Comparison of ENCODE assay signal across 7 cellular contexts in the genomic region with DNA sequence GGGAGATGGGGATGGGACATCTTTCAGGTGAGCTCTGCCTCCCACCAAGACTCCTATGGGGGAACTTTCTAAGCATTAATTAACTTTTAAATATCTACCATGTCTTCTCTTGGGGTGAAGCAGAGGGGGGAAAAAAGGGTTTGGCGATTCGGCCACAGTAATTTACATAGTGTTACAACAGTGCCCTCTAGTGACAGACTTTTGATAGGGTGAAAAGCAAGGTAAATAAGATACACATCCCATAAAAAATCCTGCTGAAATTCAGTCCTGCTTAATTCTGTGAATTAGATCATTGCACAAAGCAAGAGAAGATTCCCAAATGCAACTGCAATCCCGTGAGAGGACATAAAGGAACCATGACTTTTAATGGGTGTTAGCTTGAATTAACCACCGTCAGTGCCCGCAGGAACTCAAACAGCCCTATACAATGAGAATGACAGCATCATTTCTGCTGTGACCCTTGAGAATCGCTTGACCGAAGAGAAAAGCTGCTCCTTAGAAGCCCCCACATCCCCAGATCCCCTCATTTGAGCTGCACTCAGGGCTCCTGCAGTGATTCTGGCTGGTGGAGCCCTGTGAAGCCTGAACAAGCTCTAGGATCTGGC. TPM values are rescaled to one million over a fixed set of nuclear protein-coding genes. Genes with fewer than 3 reads are reported as not detected.
DNase-seq lines count a peak whose midpoint lies in the region; ATAC-seq and TF ChIP-seq lines count a peak whose summit lies in the region.

No MANE protein-coding gene starts in this region.

- no peak overlapping the region for H3K4me3 Mint-ChIP-seq in effector memory CD8-positive, alpha-beta T cell
- H3K4me3 Mint-ChIP-seq in neural crest cell: no peak overlapping the region

- H4K20me1 ChIP-seq in OCI-LY1 (ENCODE audit: insufficient read depth, low read length): no peaks in the 10 kb centered on the region

- no peaks in the 10 kb centered on the region for H3K9me2 ChIP-seq in OCI-LY1 (ENCODE audit: low read depth, low read length)

- H3K27ac ChIP-seq in OCI-LY1 (ENCODE audit: low read depth, low read length, poor library complexity, severe bottlenecking): no peak overlapping the region

- no peak overlapping the region for H3K27ac Mint-ChIP-seq in effector memory CD8-positive, alpha-beta T cell
- no peak overlapping the region for H3K27ac Mint-ChIP-seq in neural crest cell (ENCODE audit: unreplicated experiment)

- H3K9me3 ChIP-seq in OCI-LY1 (ENCODE audit: low read length): no peaks in the 10 kb centered on the region; the same call in 1 of the 2 replicates

- H3K36me3 ChIP-seq in OCI-LY1 (ENCODE audit: insufficient read depth, low read length): no peaks in the 10 kb centered on the region

- H3K27me3 ChIP-seq in OCI-LY1 (ENCODE audit: insufficient read depth, low read length): no peaks in the 10 kb centered on the region

- no peak overlapping the region for H3K9ac ChIP-seq in OCI-LY1 (ENCODE audit: low read length)

- H3K79me2 ChIP-seq in OCI-LY1 (ENCODE audit: insufficient read depth, low read length): no peaks in the 10 kb centered on the region

- no peaks in the 10 kb centered on the region for H3F3A ChIP-seq in OCI-LY1 (ENCODE audit: insufficient read depth, low read length)

- no peak overlapping the region for H3K4me2 ChIP-seq in OCI-LY1 (ENCODE audit: low read length)

- peaks cover 23 to 34% of the 10 kb centered on the region in 2 donors for H3K27me3 Mint-ChIP-seq in effector memory CD8-positive, alpha-beta T cell
- H3K27me3 Mint-ChIP-seq in neural crest cell (ENCODE audit: low read depth): no peaks in the 10 kb centered on the region

- DNase-seq in EH (ENCODE audit: low read depth) (peak; percentile 45), HFF-Myc (ENCODE audit: extremely low read depth, low read depth) (no peak), neural crest cell (ENCODE audit: low read depth, low spot score) (no peak)
- DNase-seq in effector memory CD8-positive, alpha-beta T cell: peak in 2 of 3 experiments; percentile 8 to 13
- no peak for DNase-seq in activated naive CD4-positive, alpha-beta T cell treated with anti-CD3 and anti-CD28 coated beads, Interleukin-2, amount 50 U/mL, for 16 hours

- peak; percentile 62 for TF ChIP-seq CTCF in HFF-Myc (IDR thresholded peaks at IDR 0.05; ENCODE audit: low read depth, low read length, missing control alignments)
- peak; percentile 80 for TF ChIP-seq CTCF in OCI-LY1 (IDR thresholded peaks at IDR 0.05; ENCODE audit: low read length)
- peak; percentile 77 for TF ChIP-seq CTCF in neural crest cell (conservative IDR thresholded peaks at IDR 0.05)

- no peaks in the 10 kb centered on the region for H3K9me3 Mint-ChIP-seq in effector memory CD8-positive, alpha-beta T cell
- no peaks in the 10 kb centered on the region for H3K9me3 Mint-ChIP-seq in neural crest cell

- no peak overlapping the region for H2AFZ ChIP-seq in OCI-LY1 (ENCODE audit: low read length)

- H3K4me3 ChIP-seq in HFF-Myc (replicated peaks; ENCODE audit: low read depth, low read length): no peak overlapping the region
- H3K4me3 ChIP-seq in OCI-LY1 (ENCODE audit: low read depth, low read length, poor library complexity, severe bottlenecking): no peak overlapping the region

- no peaks in the 10 kb centered on the region for H3K4me1 ChIP-seq in OCI-LY1 (ENCODE audit: insufficient read depth, low read length, severe bottlenecking)

- no peaks in the 10 kb centered on the region for H3K4me1 Mint-ChIP-seq in effector memory CD8-positive, alpha-beta T cell (ENCODE audit: low read depth in 2 of 2)
- H3K4me1 Mint-ChIP-seq in neural crest cell: no peaks in the 10 kb centered on the region

- ATAC-seq in effector memory CD8-positive, alpha-beta T cell (replicated peaks): no peak
- no peak for ATAC-seq in GM18870 (IDR thresholded peaks at IDR 0.05; ENCODE audit: unreplicated experiment)

- peaks cover 3% of the 10 kb centered on the region for H3K36me3 Mint-ChIP-seq in effector memory CD8-positive, alpha-beta T cell (ENCODE audit: insufficient read depth)
- H3K36me3 Mint-ChIP-seq in neural crest cell (ENCODE audit: low read depth): no peaks in the 10 kb centered on the region

RNA-seq across cellular contexts. Expression of gene FAM124B, which starts 32.8 kb away (rescaled TPM):
- total RNA-seq in neural crest cell: not detected in 2 replicates

Comparison
In these comparisons a context has a peak if more than half of its experiments do, and no peak if none do; other contexts are left out.
1. DNase-seq: peak in EH (single experiment) and effector memory CD8-positive, alpha-beta T cell (2 of 3); none in HFF-Myc (single experiment), neural crest cell (single experiment) and activated naive CD4-positive, alpha-beta T cell treated with anti-CD3 and anti-CD28 coated beads, Interleukin-2, amount 50 U/mL, for 16 hours (single experiment).
2. Peak in every context shown above with its lines, with median percentiles within 50 percentile points of each other: CTCF ChIP-seq.